Comparison of ENCODE assay signal across 17 cellular contexts in the genomic region with DNA sequence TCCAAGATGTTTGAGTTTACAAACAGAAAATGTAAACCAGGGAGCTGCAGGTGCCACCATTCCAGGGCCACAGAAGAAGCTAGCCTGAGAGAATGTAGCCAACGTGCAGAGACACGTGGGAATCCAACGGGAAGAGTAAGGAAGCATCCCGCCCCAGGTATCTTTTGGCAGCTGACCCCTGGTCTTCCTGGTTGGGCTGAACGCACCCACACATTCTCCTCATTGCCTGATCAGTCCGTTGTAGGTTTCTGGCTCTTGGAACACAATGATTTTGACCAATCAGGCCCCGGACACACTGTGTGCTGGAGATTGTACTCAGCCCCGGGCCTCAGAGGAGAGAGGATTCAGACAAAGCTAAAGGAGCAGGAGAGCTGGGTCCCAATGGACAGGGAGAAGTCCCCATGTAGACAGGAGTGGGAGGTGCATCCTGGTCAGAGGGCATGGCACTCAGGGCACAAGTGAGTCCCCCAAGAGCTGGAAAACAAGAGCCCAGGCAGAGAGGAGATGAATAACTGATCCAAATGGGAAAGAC.
DNase-seq lines count a peak whose midpoint lies in the region; ATAC-seq and TF ChIP-seq lines count a peak whose summit lies in the region.
"Had no signal": no experiment of that assay in that cellular context is flagged by ENCODE, and none has a peak within 500 bp of the region (broad histone marks: within the 10 kb centered on the region; RNA-seq: fewer than 3 reads in every experiment).

No MANE protein-coding gene starts in this region.

- CTCF ChIA-PET in activated naive CD4-positive, alpha-beta T cell treated with anti-CD3 and anti-CD28 coated beads for 36 hours (lab: Charles Lee), result no interaction called here

- H3K9ac ChIP-seq in smooth muscle cell (ENCODE audit: low read depth), result no peak overlapping the region

- no peak for TF ChIP-seq POLR2A in esophagus muscularis mucosa (IDR thresholded peaks at IDR 0.05; ENCODE audit: low read depth)

- TF ChIP-seq CTCF in esophagus muscularis mucosa (IDR thresholded peaks at IDR 0.05) (no peak), type B pancreatic cell (conservative IDR thresholded peaks at IDR 0.05) (no peak), smooth muscle cell (IDR thresholded peaks at IDR 0.05; ENCODE audit: borderline replicate concordance, insufficient read depth, poor library complexity, severe bottlenecking) (no peak)

- no peak overlapping the region for H3K4me3 Mint-ChIP-seq in activated naive CD4-positive, alpha-beta T cell treated with anti-CD3 and anti-CD28 coated beads for 36 hours
- H3K4me3 Mint-ChIP-seq in type B pancreatic cell, result no peak overlapping the region
- no peak overlapping the region for H3K4me3 Mint-ChIP-seq in T-helper 2 cell treated with Interferon-gamma antibody and Interleukin-4, amounts not matched to agents 5 μg/mL and 100 μg/mL, for 36 hours

- ATAC-seq in activated naive CD4-positive, alpha-beta T cell treated with anti-CD3 and anti-CD28 coated beads, Interleukin-2, amount 50 U/mL, for 72 hours, result no peak

- H3K27ac ChIP-seq in esophagus muscularis mucosa (replicated peaks in 1 of 4) (no peak overlapping the region), smooth muscle cell (ENCODE audit: low read depth) (no peak overlapping the region)

- intact Hi-C loops in activated naive CD4-positive, alpha-beta T cell treated with anti-CD3 and anti-CD28 coated beads for 36 hours (cut with micrococcal nuclease), result no loop called here
- intact Hi-C loops in esophagus muscularis mucosa (cut with DNase I), result no loop called here

- H3K4me3 ChIP-seq in esophagus muscularis mucosa, result no peak overlapping the region
- no peak overlapping the region for H3K4me3 ChIP-seq in smooth muscle cell
- H3K4me3 ChIP-seq: HAP-1 had no signal

- TF ChIP-seq EP300 in esophagus muscularis mucosa (IDR thresholded peaks at IDR 0.05), result no peak

- H3K4me1 ChIP-seq in esophagus muscularis mucosa, result no peaks in the 10 kb centered on the region
- peaks cover 5% of the 10 kb centered on the region for H3K4me1 ChIP-seq in smooth muscle cell (ENCODE audit: low read depth)
- H3K4me1 ChIP-seq: HAP-1 had no signal

- H3K36me3 ChIP-seq in esophagus muscularis mucosa (no peaks in the 10 kb centered on the region), smooth muscle cell (ENCODE audit: low read depth) (no peaks in the 10 kb centered on the region)
- H3K36me3 ChIP-seq: HAP-1 had no signal

- no peaks in the 10 kb centered on the region for H3K9me3 ChIP-seq in esophagus muscularis mucosa
- no peaks in the 10 kb centered on the region for H3K9me3 ChIP-seq in smooth muscle cell (replicated peaks; ENCODE audit: low read depth)
- H3K9me3 ChIP-seq: HAP-1 had no signal

- no peak overlapping the region for H2AFZ ChIP-seq in smooth muscle cell (ENCODE audit: low read depth)

- WGBS in esophagus muscularis mucosa, result 72% methylated on average over 8 of the region's 8 CpGs
- 90% methylated on average over 8 of the region's 8 CpGs for WGBS in smooth muscle cell (ENCODE audit: low lambda C conversion rate)

- peaks cover 28% of the 10 kb centered on the region for H3K27me3 Mint-ChIP-seq in activated naive CD4-positive, alpha-beta T cell treated with anti-CD3 and anti-CD28 coated beads for 36 hours (ENCODE audit: low read depth)
- peaks cover 7% of the 10 kb centered on the region for H3K27me3 Mint-ChIP-seq in type B pancreatic cell
- H3K27me3 Mint-ChIP-seq in T-helper 2 cell treated with Interferon-gamma antibody and Interleukin-4, amounts not matched to agents 5 μg/mL and 100 μg/mL, for 36 hours (ENCODE audit: low read depth), result peaks cover 7% of the 10 kb centered on the region

- H3F3A ChIP-seq in smooth muscle cell (ENCODE audit: low read depth), result peaks cover 6% of the 10 kb centered on the region

- peaks cover 13% of the 10 kb centered on the region for H3K4me1 Mint-ChIP-seq in activated naive CD4-positive, alpha-beta T cell treated with anti-CD3 and anti-CD28 coated beads for 36 hours (ENCODE audit: low read depth)
- H3K4me1 Mint-ChIP-seq in type B pancreatic cell (ENCODE audit: unreplicated experiment), result no peaks in the 10 kb centered on the region
- peaks cover 18% of the 10 kb centered on the region for H3K4me1 Mint-ChIP-seq in T-helper 2 cell treated with Interferon-gamma antibody and Interleukin-4, amounts not matched to agents 5 μg/mL and 100 μg/mL, for 36 hours (ENCODE audit: low read depth)

- H4K20me1 ChIP-seq in smooth muscle cell (ENCODE audit: low read depth), result no peaks in the 10 kb centered on the region

- DNase-seq in activated naive CD4-positive, alpha-beta T cell treated with anti-CD3 and anti-CD28 coated beads for 36 hours, result peak; percentile 2
- DNase-seq in activated naive CD4-positive, alpha-beta T cell treated with anti-CD3 and anti-CD28 coated beads, Interleukin-2, amount 50 U/mL, for 72 hours (ENCODE audit: low spot score in 2 of 2), result no peak
- peak; percentile 13 for DNase-seq in HuH-7 (ENCODE audit: low spot score)
- DNase-seq in esophagus muscularis mucosa (ENCODE audit: extremely low spot score), result peak; percentile 68
- DNase-seq in type B pancreatic cell (ENCODE audit: extremely low spot score, unreplicated experiment), result peak; percentile 45
- DNase-seq in smooth muscle cell (lab: John Stamatoyannopoulos, UW; ENCODE audit: unreplicated experiment), result no peak
- DNase-seq in T-helper 2 cell treated with Interferon-gamma antibody and Interleukin-4, amounts not matched to agents 5 μg/mL and 100 μg/mL, for 36 hours (ENCODE audit: low spot score), result no peak
- DNase-seq: C1 segment of cervical spinal cord, DMS79 treated with DMSO at 0.1 percent for 48 hours, NCI-H1417, NCI-H187, NCI-H2107, NCI-H510A, NCI-H774, RPMI8226, SIG-M5 had no signal

- no peak overlapping the region for H3K4me2 ChIP-seq in smooth muscle cell

- no peaks in the 10 kb centered on the region for H3K9me3 Mint-ChIP-seq in activated naive CD4-positive, alpha-beta T cell treated with anti-CD3 and anti-CD28 coated beads for 36 hours
- no peaks in the 10 kb centered on the region for H3K9me3 Mint-ChIP-seq in activated naive CD4-positive, alpha-beta T cell treated with anti-CD3 and anti-CD28 coated beads, Interleukin-2, amount 50 U/mL, for 72 hours
- H3K9me3 Mint-ChIP-seq in type B pancreatic cell, result peaks cover 3% of the 10 kb centered on the region
- no peaks in the 10 kb centered on the region for H3K9me3 Mint-ChIP-seq in T-helper 2 cell treated with Interferon-gamma antibody and Interleukin-4, amounts not matched to agents 5 μg/mL and 100 μg/mL, for 36 hours

- no peaks in the 10 kb centered on the region for H3K79me2 ChIP-seq in smooth muscle cell (ENCODE audit: low read depth)

- H3K27me3 ChIP-seq in esophagus muscularis mucosa (peaks cover 0 to 38% (median 0%) of the 10 kb centered on the region in 4 donors), smooth muscle cell (ENCODE audit: low read depth) (no peaks in the 10 kb centered on the region)

- no peaks in the 10 kb centered on the region for H3K36me3 Mint-ChIP-seq in activated naive CD4-positive, alpha-beta T cell treated with anti-CD3 and anti-CD28 coated beads for 36 hours (ENCODE audit: low read depth)
- no peaks in the 10 kb centered on the region for H3K36me3 Mint-ChIP-seq in activated naive CD4-positive, alpha-beta T cell treated with anti-CD3 and anti-CD28 coated beads, Interleukin-2, amount 50 U/mL, for 72 hours
- H3K36me3 Mint-ChIP-seq in type B pancreatic cell, result no peaks in the 10 kb centered on the region
- no peaks in the 10 kb centered on the region for H3K36me3 Mint-ChIP-seq in T-helper 2 cell treated with Interferon-gamma antibody and Interleukin-4, amounts not matched to agents 5 μg/mL and 100 μg/mL, for 36 hours (ENCODE audit: low read depth)

- no peak overlapping the region for H3K27ac Mint-ChIP-seq in activated naive CD4-positive, alpha-beta T cell treated with anti-CD3 and anti-CD28 coated beads for 36 hours
- H3K27ac Mint-ChIP-seq in activated naive CD4-positive, alpha-beta T cell treated with anti-CD3 and anti-CD28 coated beads, Interleukin-2, amount 50 U/mL, for 72 hours, result no peak overlapping the region
- no peak overlapping the region for H3K27ac Mint-ChIP-seq in type B pancreatic cell
- no peak overlapping the region for H3K27ac Mint-ChIP-seq in T-helper 2 cell treated with Interferon-gamma antibody and Interleukin-4, amounts not matched to agents 5 μg/mL and 100 μg/mL, for 36 hours

Comparison
In these comparisons a context has a peak if more than half of its experiments do, and no peak if none do; other contexts are left out.
1. DNase-seq: peak in activated naive CD4-positive, alpha-beta T cell treated with anti-CD3 and anti-CD28 coated beads for 36 hours (single experiment), HuH-7 (single experiment), esophagus muscularis mucosa (single experiment) and type B pancreatic cell (single experiment); none in activated naive CD4-positive, alpha-beta T cell treated with anti-CD3 and anti-CD28 coated beads, Interleukin-2, amount 50 U/mL, for 72 hours (0 of 2), smooth muscle cell (single experiment) and T-helper 2 cell treated with Interferon-gamma antibody and Interleukin-4, amounts not matched to agents 5 μg/mL and 100 μg/mL, for 36 hours (single experiment).